Comparison of ENCODE assay signal across 8 cellular contexts in genomic region chr3:39414421-39414907, GRCh38. TPM values are rescaled to one million over a fixed set of nuclear protein-coding genes. Genes with fewer than 3 reads are reported as not detected.
A peak's percentile ranks its signal among the peaks of the same experiment; 100 is the strongest.
DNase-seq lines count a peak whose midpoint lies in the region; FAIRE-seq and TF ChIP-seq lines count a peak whose summit lies in the region.

No MANE protein-coding gene starts in this region.

- H3K4me3 ChIP-seq in stomach, result no peak overlapping the region
- no peak overlapping the region for H3K4me3 ChIP-seq in adrenal gland

- peaks cover 40 to 58% (median 54%) of the 10 kb centered on the region in 4 donors for H3K36me3 ChIP-seq in stomach
- H3K36me3 ChIP-seq in adrenal gland (replicated peaks in 1 of 2), result peaks cover 0 to 44% of the 10 kb centered on the region in 2 donors

- no peak for FAIRE-seq in RCC 7860 (lab: Jason Lieb, UNC)

- H3K9me3 ChIP-seq in stomach (no peaks in the 10 kb centered on the region), adrenal gland (replicated peaks in 1 of 3) (no peaks in the 10 kb centered on the region)

- H3K27ac ChIP-seq in stomach (peak overlapping the region in 4 of 5 donors; percentile 13 to 55 (median 52)), adrenal gland (no peak overlapping the region)

- TF ChIP-seq EP300 in stomach (IDR thresholded peaks at IDR 0.05), result no peak

- TF ChIP-seq CTCF in stomach (IDR thresholded peaks at IDR 0.05) (no peak), adrenal gland (IDR thresholded peaks at IDR 0.05) (no peak)

- DNase-seq in activated naive CD4-positive, alpha-beta T cell treated with anti-CD3 and anti-CD28 coated beads, Interleukin-2, amount 50 U/mL, for 16 hours, result peak; percentile 25
- DNase-seq in activated naive CD4-positive, alpha-beta T cell treated with Interleukin-2 at 50 U/mL for 16 hours, result no peak
- peak; percentile 8 for DNase-seq in RCC 7860 (ENCODE audit: low spot score)
- DNase-seq in erythroblast (lab: John Stamatoyannopoulos, UW), result no peak
- DNase-seq in stomach, result peak; percentile 35
- DNase-seq in adrenal gland, result no peak
- DNase-seq in NCI-H69 (lab: John Stamatoyannopoulos, UW), result no peak
- DNase-seq in epidermal melanocyte (ENCODE audit: insufficient read length, low spot score), result no peak

- H3K4me1 ChIP-seq in stomach, result peaks cover 6 to 30% (median 18%) of the 10 kb centered on the region in 4 donors
- H3K4me1 ChIP-seq in adrenal gland (replicated peaks in 1 of 2), result peaks cover 0 to 3% of the 10 kb centered on the region in 2 donors

- intact Hi-C loops in stomach (cut with DNase I; ENCODE audit: low total_unique reads), result no loop called here
- intact Hi-C loops in adrenal gland (cut with DNase I), result no loop called here

- TF ChIP-seq POLR2A in erythroblast (IDR thresholded peaks at IDR 0.05; ENCODE audit: low read length) (peak; percentile 59), stomach (IDR thresholded peaks at IDR 0.05) (no peak), adrenal gland (IDR thresholded peaks at IDR 0.05) (no peak)

- WGBS in stomach, 5 donors, result 18 to 53% (median 35%) methylated on average over 2 of the region's 2 CpGs
- 60 to 78% (median 72%) methylated on average over 2 of the region's 2 CpGs for WGBS in adrenal gland, 4 donors

- H3K27me3 ChIP-seq in stomach, result no peaks in the 10 kb centered on the region
- no peaks in the 10 kb centered on the region for H3K27me3 ChIP-seq in adrenal gland

RNA-seq across cellular contexts. Expression of gene RPSA, which starts 7.9 kb away (rescaled TPM):
- total RNA-seq in stomach, result 1,000 to 10,000 TPM in 1 of 5 donors, 100 to 1,000 TPM in 4; 346 to 1,202 (median 723) TPM
- 1,000 to 10,000 TPM; 1,543 to 2,119 (median 2,100) TPM for polyA plus RNA-seq in stomach
- total RNA-seq in adrenal gland, result 100 to 1,000 TPM; 525 to 928 (median 720) TPM
- 1,000 to 10,000 TPM; 1,002 to 1,751 (median 1,313) TPM for polyA plus RNA-seq in adrenal gland

RNA-seq across cellular contexts. Expression of gene SLC25A38, which starts 31.3 kb away (rescaled TPM):
- total RNA-seq in stomach (100 to 1,000 TPM in 1 of 5 donors, 10 to 100 TPM in 4; 14.7 to 119 (median 23.3) TPM), adrenal gland (10 to 100 TPM; 34.2 to 67.2 (median 48.1) TPM)
- polyA plus RNA-seq in stomach (10 to 100 TPM; 28.4 to 41.4 (median 29.5) TPM), adrenal gland (10 to 100 TPM; 38.3 to 70.6 (median 45.9) TPM)

RNA-seq across cellular contexts. Expression of gene MOBP, which starts 53.0 kb away (rescaled TPM):
- total RNA-seq in stomach (under 1 TPM in 3 of 5 donors, not detected in 2; 0.29 to 0.92 (median 0.58) TPM), adrenal gland (under 1 TPM in 1 of 8 donors, not detected in 7; 0.08 TPM)
- polyA plus RNA-seq in stomach (under 1 TPM in 1 of 3 donors, not detected in 2; 0.06 TPM), adrenal gland (under 1 TPM; 0.07 to 0.56 (median 0.13) TPM)

Comparison
In these comparisons a context has a peak if more than half of its experiments do, and no peak if none do; other contexts are left out.
1. DNase-seq: peak in activated naive CD4-positive, alpha-beta T cell treated with anti-CD3 and anti-CD28 coated beads, Interleukin-2, amount 50 U/mL, for 16 hours (single experiment), RCC 7860 (single experiment) and stomach (single experiment); none in activated naive CD4-positive, alpha-beta T cell treated with Interleukin-2 at 50 U/mL for 16 hours (single experiment), erythroblast (0 of 2), adrenal gland (0 of 7), NCI-H69 (single experiment) and epidermal melanocyte (single experiment).
2. H3K27ac ChIP-seq: peak in stomach (4 of 5); none in adrenal gland (0 of 5).